17 cellular contexts compared by ENCODE assay signal in genomic region chr6:108510461-108511319, GRCh38.
"Had no signal": no experiment of that assay in that cellular context is flagged by ENCODE, and none has a peak within 500 bp of the region (broad histone marks: within the 10 kb centered on the region; RNA-seq: fewer than 3 reads in every experiment).

No MANE protein-coding gene starts in this region.

- DNase-seq: effector CD4-positive, alpha-beta T cell; endodermal cell; erythroblast; foreskin melanocyte; heart left ventricle; hypothalamus; kidney glomerular epithelial cell; mammary epithelial cell; naive thymus-derived CD4-positive, alpha-beta T cell; nephron progenitor cell; posterior cingulate gyrus; sigmoid colon; stimulated activated naive CD4-positive, alpha-beta T cell; stomach; substantia nigra; trophoblast cell had no signal

- ATAC-seq: heart left ventricle; left lobe of liver; naive thymus-derived CD4-positive, alpha-beta T cell had no signal
